ENCODE assay signal across 8 cellular contexts in the genomic region with DNA sequence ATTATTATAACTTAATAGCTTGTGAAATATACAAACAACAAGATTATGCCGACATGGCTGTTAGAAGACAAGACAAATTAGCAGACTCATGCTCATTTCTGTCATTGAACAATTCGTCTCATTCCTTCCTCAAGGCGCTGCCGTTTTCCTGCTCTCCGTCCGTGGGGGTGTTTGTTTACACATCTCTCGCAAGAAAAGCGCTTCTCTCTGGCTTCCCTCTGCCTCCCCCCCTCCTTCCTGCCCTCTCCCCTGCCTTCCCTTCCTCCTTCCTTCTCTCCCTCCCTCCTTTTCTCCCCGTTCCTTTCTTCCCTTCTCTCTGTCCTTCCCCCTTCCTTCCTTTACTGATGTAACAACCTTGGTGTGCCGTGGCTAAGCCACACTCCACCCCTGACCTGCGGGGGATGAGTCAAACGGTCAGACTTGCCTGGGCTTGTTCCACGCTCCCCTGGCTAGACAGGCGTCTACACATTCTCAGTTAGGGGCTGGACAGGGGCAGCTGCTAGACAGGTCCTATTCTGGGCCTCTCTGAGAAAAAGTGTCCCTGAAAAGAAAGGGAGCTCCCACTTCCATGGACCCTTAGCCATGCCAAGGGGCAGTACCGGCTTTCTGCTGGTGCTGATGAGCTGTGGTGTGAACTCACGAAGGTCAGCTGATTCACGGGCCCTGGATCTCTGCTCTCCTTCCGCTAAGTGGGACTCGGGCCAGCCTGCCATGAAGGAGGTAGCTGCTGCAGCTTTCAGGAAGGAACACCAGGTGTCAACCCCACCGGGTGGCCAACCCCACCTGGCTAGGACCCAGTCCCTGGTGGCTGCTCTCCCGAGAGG. TPM values are rescaled to one million over a fixed set of nuclear protein-coding genes. Genes with fewer than 3 reads are reported as not detected.
A peak's percentile ranks its signal among the peaks of the same experiment; 100 is the strongest.
DNase-seq lines count a peak whose midpoint lies in the region; ATAC-seq and TF ChIP-seq lines count a peak whose summit lies in the region.

No MANE protein-coding gene starts in this region.

- H3K9me3 ChIP-seq in mammary epithelial cell (replicated peaks; ENCODE audit: insufficient read depth, low read length): no peaks in the 10 kb centered on the region
- H3K9me3 ChIP-seq in vagina: no peaks in the 10 kb centered on the region

- WGBS in mammary epithelial cell (ENCODE audit: low coverage, missing lambda C conversion rate): 3% methylated on average over 13 of the region's 21 CpGs

- H3K9ac ChIP-seq in mammary epithelial cell (ENCODE audit: insufficient read depth, low read length): peak overlapping the region; percentile 35

- H3K27me3 ChIP-seq in mammary epithelial cell (ENCODE audit: insufficient read depth, low read length) (no peaks in the 10 kb centered on the region), vagina (no peaks in the 10 kb centered on the region)

- H3K4me2 ChIP-seq in mammary epithelial cell (ENCODE audit: insufficient read depth, low read depth, low read length): peak overlapping the region; percentile 66

- H3K4me1 ChIP-seq in mammary epithelial cell (ENCODE audit: insufficient read depth, low read length) (peaks cover 24% of the 10 kb centered on the region), vagina (peaks cover 32% of the 10 kb centered on the region)

- peak overlapping the region in 1 of 2 donors; percentile 33 for H3K27ac Mint-ChIP-seq in effector memory CD8-positive, alpha-beta T cell

- CTCF ChIA-PET in mammary epithelial cell (lab: Charles Lee; ENCODE audit: low non-redundant PET): no interaction called here

- intact Hi-C loops in mammary epithelial cell (cut with micrococcal nuclease) (no loop called here), vagina (cut with DNase I) (no loop called here)

- no peaks in the 10 kb centered on the region for H3K9me3 Mint-ChIP-seq in effector memory CD8-positive, alpha-beta T cell

- H4K20me1 ChIP-seq in mammary epithelial cell (ENCODE audit: insufficient read depth, low read length): no peaks in the 10 kb centered on the region

- TF ChIP-seq CTCF in mammary epithelial cell (conservative IDR thresholded peaks at IDR 0.05 in 1 of 2, IDR thresholded peaks at IDR 0.05 in 1 of 2; ENCODE audit: extremely low read depth in 1 of 2, insufficient read depth in 1 of 2, low read depth in 1 of 2, low read length in 2 of 2) (peak in 1 of 2 donors; percentile 26), vagina (IDR thresholded peaks at IDR 0.05) (no peak)

- peak; percentile 80 for ATAC-seq in HG02798 (IDR thresholded peaks at IDR 0.05; ENCODE audit: poor library complexity, unreplicated experiment)
- no peak for ATAC-seq in effector memory CD8-positive, alpha-beta T cell (replicated peaks)

- DNase-seq in NCI-H2081 (lab: John Stamatoyannopoulos, UW) (peak; percentile 38 to 70), NCI-H2081 treated with DMSO at 0.1 percent for 48 hours (lab: John Stamatoyannopoulos, UW) (no peak), NCI-H774 (lab: John Stamatoyannopoulos, UW) (peak; percentile 40), mammary epithelial cell (peak; percentile 90), lung microvascular endothelial cell (ENCODE audit: low read depth in 2 of 2) (peak; percentile 55 to 91), vagina (ENCODE audit: extremely low spot score in 2 of 2) (peak in 1 of 2 donors; percentile 89)
- DNase-seq in effector memory CD8-positive, alpha-beta T cell: no peak

- dilution Hi-C loops in mammary epithelial cell (cut with HindIII; ENCODE audit: low sequenced_read_pairs): loop anchor here (5.0 kb wide), 1 partner anchor 35 kb away; no protein-coding TSS in a partner anchor

- H3K27me3 Mint-ChIP-seq in effector memory CD8-positive, alpha-beta T cell: peaks cover 47 to 69% of the 10 kb centered on the region in 2 donors

- H3K27ac ChIP-seq in mammary epithelial cell (ENCODE audit: insufficient read depth, low read depth, low read length) (peak overlapping the region; percentile 56), vagina (peak overlapping the region; percentile 76)

- H3K79me2 ChIP-seq in mammary epithelial cell (ENCODE audit: insufficient read depth, low read length): no peaks in the 10 kb centered on the region

- H3K4me3 ChIP-seq in mammary epithelial cell (replicated peaks in 1 of 3; ENCODE audit: insufficient read depth in 1 of 3, low read depth in 2 of 3, low read length in 3 of 3) (no peak overlapping the region), vagina (peak overlapping the region; percentile 9 to 12)

- TF ChIP-seq POLR2A in vagina (IDR thresholded peaks at IDR 0.05): no peak

- peak overlapping the region; percentile 91 for H2AFZ ChIP-seq in mammary epithelial cell (ENCODE audit: low read depth, low read length)

- TSS peak; percentile 80 for BruUV-seq in mammary epithelial cell (replicated peaks; lab: Mats Ljungman, UMichigan)

- H3K4me3 Mint-ChIP-seq in effector memory CD8-positive, alpha-beta T cell: peak overlapping the region in 1 of 2 donors; percentile 1

- peaks cover 0 to 4% of the 10 kb centered on the region in 2 donors for H3K4me1 Mint-ChIP-seq in effector memory CD8-positive, alpha-beta T cell (ENCODE audit: low read depth in 2 of 2)

- H3K36me3 Mint-ChIP-seq in effector memory CD8-positive, alpha-beta T cell (ENCODE audit: insufficient read depth): no peaks in the 10 kb centered on the region

- in situ Hi-C loops in mammary epithelial cell (cut with MboI; ENCODE audit: low sequenced_read_pairs in 2 of 2): loop anchor here (10.0 to 25.0 kb wide), 3 partner anchors 90 to 490 kb away; no protein-coding TSS in a partner anchor

- no peaks in the 10 kb centered on the region for H3K36me3 ChIP-seq in mammary epithelial cell (ENCODE audit: insufficient read depth, low read length)
- no peaks in the 10 kb centered on the region for H3K36me3 ChIP-seq in vagina

RNA-seq across cellular contexts. Expression of a gene that starts 32.0 kb away (rescaled TPM):
- total RNA-seq in mammary epithelial cell (100 to 1,000 TPM in 1 of 2 donors, 10 to 100 TPM in 1; 76.6 to 152 TPM), lung microvascular endothelial cell (76.1 and 105 TPM in 2 replicates), vagina (68.5 TPM)
- 60.9 TPM for polyA plus RNA-seq in mammary epithelial cell
- 82.1 TPM for polyA minus RNA-seq in mammary epithelial cell

Comparison
In these comparisons a context has a peak if more than half of its experiments do, and no peak if none do; other contexts are left out.
1. DNase-seq: peak in NCI-H2081 (2 of 2), NCI-H774 (single experiment), mammary epithelial cell (single experiment) and lung microvascular endothelial cell (2 of 2); none in NCI-H2081 treated with DMSO at 0.1 percent for 48 hours (single experiment) and effector memory CD8-positive, alpha-beta T cell (0 of 3).
2. H3K4me3 ChIP-seq: peak in vagina (2 of 2); none in mammary epithelial cell (0 of 3).